15 cellular contexts compared by ENCODE assay signal in the genomic region with DNA sequence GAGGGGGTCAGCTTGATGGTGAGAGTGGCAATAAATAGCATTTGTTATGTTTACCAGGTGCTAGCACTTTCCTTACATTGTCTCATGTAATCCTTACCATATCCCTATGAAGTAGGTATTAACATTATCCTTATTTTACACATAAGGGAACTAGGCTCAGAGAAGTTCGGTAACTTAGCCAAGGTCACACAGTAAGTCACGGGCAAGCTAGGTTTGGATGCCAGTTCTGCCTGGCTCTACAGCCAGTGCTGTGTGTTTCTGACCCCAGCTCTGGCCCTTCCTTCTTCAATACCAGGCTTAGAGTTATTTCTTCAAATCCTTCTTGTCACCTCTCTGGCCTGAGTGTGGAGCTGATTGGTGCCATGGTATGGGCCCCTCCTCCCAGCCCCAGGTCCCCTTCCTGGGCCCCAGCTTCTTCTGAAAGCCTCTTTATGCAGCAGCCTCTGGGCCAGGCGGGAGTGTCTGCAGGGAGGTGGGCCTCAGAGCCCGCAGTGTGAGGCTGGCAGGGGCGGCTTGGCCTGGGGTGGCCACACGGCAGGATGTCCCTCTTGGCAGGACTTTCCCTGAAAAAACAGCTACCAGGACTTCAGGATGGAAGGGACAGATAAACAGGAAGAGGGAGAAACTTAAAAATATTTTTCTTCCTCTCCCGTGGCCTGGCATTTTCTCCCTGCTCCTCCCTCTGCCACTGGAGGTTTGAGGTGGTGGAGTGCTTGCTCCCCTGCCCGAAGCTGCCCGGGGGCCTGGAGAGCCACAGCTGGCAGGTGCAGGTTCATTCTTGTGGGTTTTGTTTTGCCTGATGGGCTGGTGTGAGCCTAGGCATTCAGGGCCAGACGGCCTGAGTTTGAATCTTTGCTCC. TPM values are rescaled to one million over a fixed set of nuclear protein-coding genes. Genes with fewer than 3 reads are reported as not detected.
A peak's percentile ranks its signal among the peaks of the same experiment; 100 is the strongest.
DNase-seq lines count a peak whose midpoint lies in the region; ATAC-seq and TF ChIP-seq lines count a peak whose summit lies in the region.
"Had no signal": no experiment of that assay in that cellular context is flagged by ENCODE, and none has a peak within 500 bp of the region (broad histone marks: within the 10 kb centered on the region; RNA-seq: fewer than 3 reads in every experiment).

No MANE protein-coding gene starts in this region.

- ATAC-seq in WTC11 (peak; percentile 49), heart left ventricle (no peak), natural killer cell (no peak), GM18519 (IDR thresholded peaks at IDR 0.05; ENCODE audit: low FRiP score, unreplicated experiment) (no peak)
- ATAC-seq: activated T-cell treated with anti-CD3 and anti-CD28 coated beads, Interleukin-2, amount 50 U/mL, for 72 hours; body of pancreas had no signal

- no peak overlapping the region for H3K4me2 ChIP-seq in neuronal stem cell (ENCODE audit: insufficient read depth, low read length, poor library complexity, severe bottlenecking)

- no peak overlapping the region for H4K91ac ChIP-seq in neuronal stem cell (ENCODE audit: low read depth, low read length, poor library complexity)

- POLR2A ChIA-PET in WTC11 (lab: Charles Lee), result no interaction called here

- peaks cover 0 to 66% (median 33%) of the 10 kb centered on the region in 12 donors for H3K4me1 ChIP-seq in heart left ventricle
- H3K4me1 ChIP-seq in neuronal stem cell (ENCODE audit: control insufficient read depth in 2 of 2, insufficient read depth in 1 of 2, low read depth in 1 of 2, low read length in 2 of 2), result peaks cover 8 to 10% of the 10 kb centered on the region in 2 donors

- no peaks in the 10 kb centered on the region for H3K79me1 ChIP-seq in neuronal stem cell (ENCODE audit: low read depth, low read length)

- intact Hi-C loops in heart left ventricle (cut with DNase I) (no loop called here), natural killer cell (cut with micrococcal nuclease) (no loop called here)

- peak overlapping the region; percentile 71 for H2AFZ ChIP-seq in neuronal stem cell (ENCODE audit: low read length)

- TF ChIP-seq CTCF in GM12875 (IDR thresholded peaks at IDR 0.05; ENCODE audit: borderline replicate concordance, insufficient read depth, low read depth, low read length), result no peak
- TF ChIP-seq CTCF in WTC11 (IDR thresholded peaks at IDR 0.05), result no peak
- TF ChIP-seq CTCF in heart left ventricle (IDR thresholded peaks at IDR 0.05), result no peak
- no peak for TF ChIP-seq CTCF in natural killer cell (IDR thresholded peaks at IDR 0.05)

- H3K14ac ChIP-seq in neuronal stem cell (ENCODE audit: low read length), result no peak overlapping the region

- peak overlapping the region; percentile 32 for H2AK5ac ChIP-seq in neuronal stem cell (ENCODE audit: low read depth, low read length)

- peak overlapping the region; percentile 5 for H3K4me3 ChIP-seq in GM12875 (ENCODE audit: low read depth, low read length)
- no peak overlapping the region for H3K4me3 ChIP-seq in heart left ventricle
- no peak overlapping the region for H3K4me3 ChIP-seq in neuronal stem cell (ENCODE audit: low read length in 2 of 2)
- H3K4me3 ChIP-seq: body of pancreas had no signal

- TF ChIP-seq POLR2A in heart left ventricle (IDR thresholded peaks at IDR 0.05), result no peak

- no peak overlapping the region for H2BK5ac ChIP-seq in neuronal stem cell (ENCODE audit: low read length)

- H2BK12ac ChIP-seq in neuronal stem cell (ENCODE audit: low read length), result no peak overlapping the region

- H2BK120ac ChIP-seq in neuronal stem cell (ENCODE audit: low read depth, low read length), result no peak overlapping the region

- H3K9me3 ChIP-seq in heart left ventricle, result no peaks in the 10 kb centered on the region
- no peaks in the 10 kb centered on the region for H3K9me3 ChIP-seq in neuronal stem cell (replicated peaks in 1 of 2; ENCODE audit: control insufficient read depth in 2 of 2, insufficient read depth in 1 of 2, low read depth in 1 of 2, low read length in 2 of 2)
- H3K9me3 ChIP-seq: body of pancreas had no signal

- H3K4ac ChIP-seq in neuronal stem cell (ENCODE audit: low read length), result no peak overlapping the region

- H3K27ac Mint-ChIP-seq in WTC11 (peak overlapping the region; percentile 71), natural killer cell (peak overlapping the region in 1 of 2 donors; percentile 17)
- H3K27ac Mint-ChIP-seq: activated T-cell treated with anti-CD3 and anti-CD28 coated beads, Interleukin-2, amount 50 U/mL, for 72 hours had no signal

- peaks cover 47% of the 10 kb centered on the region for H3K4me1 Mint-ChIP-seq in WTC11
- peaks cover 29 to 43% of the 10 kb centered on the region in 2 donors for H3K4me1 Mint-ChIP-seq in natural killer cell

- peak overlapping the region; percentile 20 to 81 (median 39) for H3K27ac ChIP-seq in heart left ventricle
- no peak overlapping the region for H3K27ac ChIP-seq in neuronal stem cell (replicated peaks; ENCODE audit: low read length)

- H3K4me3 Mint-ChIP-seq in WTC11 (no peak overlapping the region), natural killer cell (no peak overlapping the region)
- H3K4me3 Mint-ChIP-seq: activated T-cell treated with anti-CD3 and anti-CD28 coated beads, Interleukin-2, amount 50 U/mL, for 72 hours had no signal

- WGBS in heart left ventricle, 4 donors, result 47 to 61% (median 57%) methylated on average over 9 to 10 of the region's 10 CpGs
- WGBS in neuronal stem cell (ENCODE audit: extremely low coverage in 2 of 2, insufficient read length in 2 of 2, insufficient replicate concordance in 1 of 2), 2 donors, result no CpG with 5 or more reads among the region's 10 CpGs

- H3K36me3 ChIP-seq in heart left ventricle (no peaks in the 10 kb centered on the region), neuronal stem cell (replicated peaks in 1 of 2; ENCODE audit: control insufficient read depth in 2 of 2, insufficient read depth in 2 of 2, low read length in 2 of 2) (no peaks in the 10 kb centered on the region)

- H3K9me3 Mint-ChIP-seq in WTC11 (no peaks in the 10 kb centered on the region), natural killer cell (no peaks in the 10 kb centered on the region)
- H3K9me3 Mint-ChIP-seq: activated T-cell treated with anti-CD3 and anti-CD28 coated beads, Interleukin-2, amount 50 U/mL, for 72 hours had no signal

- no peak overlapping the region for H3K9ac ChIP-seq in neuronal stem cell (ENCODE audit: low read depth, low read length, poor library complexity)

- H3K36me3 Mint-ChIP-seq in WTC11, result no peaks in the 10 kb centered on the region
- no peaks in the 10 kb centered on the region for H3K36me3 Mint-ChIP-seq in natural killer cell

- H3K27me3 Mint-ChIP-seq in WTC11 (ENCODE audit: low read depth) (no peaks in the 10 kb centered on the region), natural killer cell (ENCODE audit: low read depth in 2 of 2) (no peaks in the 10 kb centered on the region)

- H3K27me3 ChIP-seq in heart left ventricle (no peaks in the 10 kb centered on the region), neuronal stem cell (ENCODE audit: control insufficient read depth in 3 of 3, insufficient read depth in 3 of 3, low read depth in 1 of 3, low read length in 3 of 3) (no peaks in the 10 kb centered on the region)
- H3K27me3 ChIP-seq: body of pancreas had no signal

- CTCF ChIA-PET in WTC11 (lab: Charles Lee), result interaction anchor here (1.1 to 1.7 kb wide), 6 partner anchors 10 to 57 kb away, joined by 3 to 7 read pairs (median 5); a partner anchor contains a TSS

- no peak overlapping the region for H4K8ac ChIP-seq in neuronal stem cell (ENCODE audit: low read depth, low read length)

- H3K18ac ChIP-seq in neuronal stem cell (ENCODE audit: low read length), result peak overlapping the region; percentile 5

- H2BK15ac ChIP-seq in neuronal stem cell (ENCODE audit: low read length), result no peak overlapping the region

- no peak overlapping the region for H3K23ac ChIP-seq in neuronal stem cell (ENCODE audit: low read depth, low read length, poor library complexity)

- DNase-seq in WTC11 (ENCODE audit: low spot score) (no peak), heart left ventricle (no peak), neuronal stem cell (ENCODE audit: low spot score) (no peak), hepatic stellate cell (ENCODE audit: low spot score) (no peak), natural killer cell (no peak)
- no peak for DNase-seq in activated T-cell treated with anti-CD3 and anti-CD28 coated beads, Interleukin-2, amount 50 U/mL, for 48 hours
- DNase-seq: activated CD4-positive, CD25-positive, alpha-beta regulatory T cell; activated T-cell treated with anti-CD3 and anti-CD28 coated beads, Interleukin-2, amount 50 U/mL, for 72 hours; body of pancreas; erythroblast; KG1; NCI-H2081 treated with DMSO at 0.1 percent for 48 hours had no signal

TF ChIP-seq in WTC11, 78 proteins besides CTCF, POLR2A, EP300 and RAD21 (continues in another document):
- TF ChIP-seq, protein P1, sequence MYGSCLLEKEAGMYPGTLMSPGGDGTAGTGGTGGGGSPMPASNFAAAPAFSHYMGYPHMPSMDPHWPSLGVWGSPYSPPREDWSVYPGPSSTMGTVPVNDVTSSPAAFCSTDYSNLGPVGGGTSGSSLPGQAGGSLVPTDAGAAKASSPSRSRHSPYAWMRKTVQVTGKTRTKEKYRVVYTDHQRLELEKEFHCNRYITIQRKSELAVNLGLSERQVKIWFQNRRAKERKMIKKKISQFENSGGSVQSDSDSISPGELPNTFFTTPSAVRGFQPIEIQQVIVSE (CRISPR knock-in tag; IDR thresholded peaks at IDR 0.05; ENCODE audit: borderline replicate concordance), result no peak

RNA-seq across cellular contexts. Expression of a gene that starts 20.6 kb away (rescaled TPM):
- total RNA-seq in WTC11 (2021), result 36.1 to 43.6 TPM (median 38.5 TPM) in 3 replicates
- total RNA-seq in heart left ventricle, result 10 to 100 TPM in 1 of 9 donors, 1 to 10 TPM in 8; 3.2 to 12.3 (median 6.7) TPM
- polyA plus RNA-seq in heart left ventricle, result 1 to 10 TPM; 2.7 to 4.7 TPM
- polyA plus RNA-seq in neuronal stem cell (2013, experiment 1 of 2), result 8.1 TPM
- polyA plus RNA-seq in neuronal stem cell (2013, experiment 2 of 2), result 8.1 TPM
- total RNA-seq in natural killer cell, result under 1 TPM in 1 of 3 donors, not detected in 2; 0.21 TPM

RNA-seq across cellular contexts. Expression of a gene that starts 57.7 kb away (rescaled TPM):
- total RNA-seq in WTC11 (2021) (41.1 to 57.0 TPM (median 41.5 TPM) in 3 replicates), heart left ventricle (under 1 TPM in 2 of 9 donors, not detected in 7; 0.22 to 0.37 TPM), natural killer cell (not detected)
- not detected for polyA plus RNA-seq in heart left ventricle
- not detected for polyA plus RNA-seq in neuronal stem cell (2013, experiment 1 of 2)
- polyA plus RNA-seq in neuronal stem cell (2013, experiment 2 of 2), result not detected
- total RNA-seq: activated T-cell treated with anti-CD3 and anti-CD28 coated beads, Interleukin-2, amount 50 U/mL, for 72 hours; body of pancreas; myocyte had no signal

Comparison
In these comparisons a context has a peak if more than half of its experiments do, and no peak if none do; other contexts are left out.
1. RNA of a gene that starts 57.7 kb away (total RNA-seq): 41.1 to 57.0 TPM in WTC11; 0.22 to 0.37 TPM in heart left ventricle and not detected in natural killer cell; every median in the first group is over 10 times any median in the second.